1 cellular context compared by ENCODE assay signal in the genomic region with DNA sequence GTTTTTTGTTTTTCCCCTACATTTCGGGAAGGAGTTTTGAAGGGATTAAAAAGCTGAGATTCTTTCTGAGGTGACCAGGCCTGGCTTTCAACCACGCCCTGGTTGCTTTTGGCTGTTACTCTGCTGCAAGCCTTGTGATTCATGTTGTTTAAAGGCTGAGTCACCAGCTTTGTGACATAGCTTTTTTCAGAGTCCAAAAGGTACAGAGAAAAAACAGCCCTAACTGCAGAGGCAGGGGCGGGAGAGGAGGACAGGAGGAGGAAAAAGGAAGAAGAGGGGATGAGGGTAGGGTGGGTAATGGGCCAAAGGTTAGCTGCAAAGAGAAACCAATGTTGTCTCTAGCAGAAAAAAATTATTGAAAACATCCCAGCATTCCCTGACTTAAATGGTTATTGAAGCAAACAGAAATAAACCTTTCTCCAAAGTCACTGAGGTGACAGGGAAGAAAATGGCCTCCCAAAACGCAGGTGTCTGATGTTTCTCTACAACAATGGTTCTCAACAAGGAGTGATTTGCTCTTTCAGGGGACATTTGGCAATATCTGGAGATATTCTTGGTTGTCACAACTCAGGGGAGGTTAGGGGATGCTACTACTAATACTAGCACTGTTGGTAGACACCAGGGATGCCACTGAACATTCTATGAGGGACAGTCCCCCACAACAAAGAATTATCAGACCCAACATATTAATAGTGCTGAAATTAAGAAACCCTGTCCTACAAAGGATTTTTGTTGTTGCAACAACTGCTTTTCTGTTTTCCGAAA.
TF ChIP-seq lines count a peak whose summit lies in the region.

No MANE protein-coding gene starts in this region.

TF ChIP-seq in IMR-90, 13 proteins besides CTCF, POLR2A, EP300 and RAD21 (continued from another document):
- TF ChIP-seq, protein P1, sequence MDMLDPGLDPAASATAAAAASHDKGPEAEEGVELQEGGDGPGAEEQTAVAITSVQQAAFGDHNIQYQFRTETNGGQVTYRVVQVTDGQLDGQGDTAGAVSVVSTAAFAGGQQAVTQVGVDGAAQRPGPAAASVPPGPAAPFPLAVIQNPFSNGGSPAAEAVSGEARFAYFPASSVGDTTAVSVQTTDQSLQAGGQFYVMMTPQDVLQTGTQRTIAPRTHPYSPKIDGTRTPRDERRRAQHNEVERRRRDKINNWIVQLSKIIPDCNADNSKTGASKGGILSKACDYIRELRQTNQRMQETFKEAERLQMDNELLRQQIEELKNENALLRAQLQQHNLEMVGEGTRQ (IDR thresholded peaks at IDR 0.05; ENCODE audit: low read depth, low read length), result no peak
- TF ChIP-seq, protein P2, sequence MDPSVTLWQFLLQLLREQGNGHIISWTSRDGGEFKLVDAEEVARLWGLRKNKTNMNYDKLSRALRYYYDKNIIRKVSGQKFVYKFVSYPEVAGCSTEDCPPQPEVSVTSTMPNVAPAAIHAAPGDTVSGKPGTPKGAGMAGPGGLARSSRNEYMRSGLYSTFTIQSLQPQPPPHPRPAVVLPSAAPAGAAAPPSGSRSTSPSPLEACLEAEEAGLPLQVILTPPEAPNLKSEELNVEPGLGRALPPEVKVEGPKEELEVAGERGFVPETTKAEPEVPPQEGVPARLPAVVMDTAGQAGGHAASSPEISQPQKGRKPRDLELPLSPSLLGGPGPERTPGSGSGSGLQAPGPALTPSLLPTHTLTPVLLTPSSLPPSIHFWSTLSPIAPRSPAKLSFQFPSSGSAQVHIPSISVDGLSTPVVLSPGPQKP (IDR thresholded peaks at IDR 0.05; ENCODE audit: borderline replicate concordance, low read depth, low read length), result no peak
- TF ChIP-seq BHLHE40 (IDR thresholded peaks at IDR 0.05; ENCODE audit: low read depth, low read length), result no peak
- peak; percentile 90 for TF ChIP-seq FOS (IDR thresholded peaks at IDR 0.05; ENCODE audit: low read depth, low read length)
- no peak for TF ChIP-seq RCOR1 (IDR thresholded peaks at IDR 0.05; ENCODE audit: insufficient replicate concordance, low read length)
- TF ChIP-seq MXI1 (IDR thresholded peaks at IDR 0.05; ENCODE audit: borderline replicate concordance, low read depth, low read length), result no peak
- peak; percentile 86 for TF ChIP-seq NFE2L2 (IDR thresholded peaks at IDR 0.05; ENCODE audit: low read depth, low read length)
- 0 out of 2 replicates have a peak, but pooled peaks have one; percentile 9 for TF ChIP-seq CHD1 (IDR thresholded peaks at IDR 0.05; ENCODE audit: low read depth, low read length)
- peak; percentile 73; the same call in 1 of the 2 replicates for TF ChIP-seq CEBPB (IDR thresholded peaks at IDR 0.05; ENCODE audit: low read depth, low read length)
- no peak for TF ChIP-seq SMC3 (IDR thresholded peaks at IDR 0.05; ENCODE audit: low read depth, low read length)
- no peak for TF ChIP-seq MAZ (IDR thresholded peaks at IDR 0.05; ENCODE audit: borderline replicate concordance, low read depth, low read length)
- no peak for TF ChIP-seq RFX5 (IDR thresholded peaks at IDR 0.05; ENCODE audit: low read depth, low read length)
